In the genomic region with DNA sequence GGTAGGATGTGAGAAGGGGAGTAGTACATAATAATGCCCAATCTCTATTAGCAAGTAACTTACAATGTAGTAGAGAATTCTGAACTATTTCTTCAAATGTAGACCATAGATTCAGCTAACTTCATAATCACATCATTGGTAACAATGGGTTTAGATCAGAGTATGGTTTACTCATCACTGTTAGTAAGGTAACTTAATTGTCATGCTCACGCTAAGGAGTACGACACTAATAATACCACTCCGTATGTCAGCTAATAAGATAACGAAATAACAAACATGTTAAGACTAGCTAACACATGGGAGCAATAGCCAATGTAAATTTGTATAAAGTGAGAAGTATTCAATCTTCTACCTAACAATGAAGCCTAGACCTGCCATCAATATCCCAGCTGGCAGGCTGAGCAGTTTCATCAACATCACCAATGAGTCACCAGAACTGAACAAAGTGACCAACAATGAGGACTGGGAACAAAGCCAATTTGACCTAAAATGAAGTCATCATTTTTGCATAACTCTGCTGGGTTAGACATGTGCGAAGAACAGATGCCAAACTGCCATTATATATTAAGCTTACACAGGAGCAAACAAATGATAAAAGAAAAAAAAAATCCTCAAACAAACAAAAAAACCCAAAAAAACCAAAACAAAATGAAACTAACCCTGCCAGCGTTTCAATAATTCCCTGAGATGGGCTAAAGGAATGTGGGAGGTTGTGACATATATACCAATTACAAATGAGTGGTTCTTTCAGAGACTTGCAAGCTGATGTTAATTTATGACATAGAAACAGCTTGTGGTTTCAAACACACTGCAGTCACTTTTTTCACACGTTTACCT, we compare ENCODE assay signal across 9 cellular contexts. TPM values are rescaled to one million over a fixed set of nuclear protein-coding genes. Genes with fewer than 3 reads are reported as not detected.
DNase-seq lines count a peak whose midpoint lies in the region; ATAC-seq and TF ChIP-seq lines count a peak whose summit lies in the region.
"Had no signal": no experiment of that assay in that cellular context is flagged by ENCODE, and none has a peak within 500 bp of the region (broad histone marks: within the 10 kb centered on the region; RNA-seq: fewer than 3 reads in every experiment).

No MANE protein-coding gene starts in this region.

- H3K9me3 Mint-ChIP-seq in glutamatergic neuron (ENCODE audit: unreplicated experiment), result no peaks in the 10 kb centered on the region

- no peak for TF ChIP-seq POLR2A in right lobe of liver (IDR thresholded peaks at IDR 0.05)

- no peaks in the 10 kb centered on the region for H3K27me3 ChIP-seq in mammary epithelial cell (ENCODE audit: insufficient read depth, low read length)
- no peaks in the 10 kb centered on the region for H3K27me3 ChIP-seq in right lobe of liver
- H3K27me3 ChIP-seq: neutrophil had no signal

- TF ChIP-seq CTCF in mammary epithelial cell (conservative IDR thresholded peaks at IDR 0.05 in 1 of 2, IDR thresholded peaks at IDR 0.05 in 1 of 2; ENCODE audit: extremely low read depth in 1 of 2, insufficient read depth in 1 of 2, low read depth in 1 of 2, low read length in 2 of 2) (no peak), right lobe of liver (IDR thresholded peaks at IDR 0.05) (no peak), glutamatergic neuron (IDR thresholded peaks at IDR 0.05; ENCODE audit: partially characterized antibody, unreplicated experiment) (no peak)

- H3K4me2 ChIP-seq in mammary epithelial cell (ENCODE audit: insufficient read depth, low read depth, low read length), result peak overlapping the region; percentile 35

- peak; percentile 5 for DNase-seq in COLO829 (ENCODE audit: low spot score)
- peak; percentile 99 for DNase-seq in NCI-H748 treated with DMSO at 0.1 percent for 48 hours (lab: John Stamatoyannopoulos, UW)
- peak; percentile 95 for DNase-seq in mammary epithelial cell
- peak in 1 of 3 donors; percentile 23 for DNase-seq in right lobe of liver
- DNase-seq in glutamatergic neuron, result no peak
- no peak for DNase-seq in GDM1 (lab: John Stamatoyannopoulos, UW)

- no peaks in the 10 kb centered on the region for H3K9me3 ChIP-seq in mammary epithelial cell (replicated peaks; ENCODE audit: insufficient read depth, low read length)
- no peaks in the 10 kb centered on the region for H3K9me3 ChIP-seq in right lobe of liver
- H3K9me3 ChIP-seq: neutrophil had no signal

- no peak overlapping the region for H3K4me3 ChIP-seq in mammary epithelial cell (replicated peaks in 1 of 3; ENCODE audit: insufficient read depth in 1 of 3, low read depth in 2 of 3, low read length in 3 of 3)
- no peak overlapping the region for H3K4me3 ChIP-seq in right lobe of liver

- 2% methylated on average over 7 of the region's 7 CpGs for WGBS in mammary epithelial cell (ENCODE audit: low coverage, missing lambda C conversion rate)
- 42% methylated on average over 7 of the region's 7 CpGs for WGBS in right lobe of liver (ENCODE audit: insufficient coverage, low coverage, low lambda C conversion rate, missing lambda C conversion rate)

- dilution Hi-C loops in mammary epithelial cell (cut with HindIII; ENCODE audit: low sequenced_read_pairs), result no loop called here

- no peak overlapping the region for H3K27ac Mint-ChIP-seq in glutamatergic neuron (ENCODE audit: unreplicated experiment)

- H3K4me3 Mint-ChIP-seq in glutamatergic neuron (ENCODE audit: unreplicated experiment), result no peak overlapping the region

- intact Hi-C loops in mammary epithelial cell (cut with micrococcal nuclease), result no loop called here
- intact Hi-C loops in right lobe of liver (cut with DNase I), result no loop called here

- no peaks in the 10 kb centered on the region for H3K4me1 Mint-ChIP-seq in glutamatergic neuron (ENCODE audit: low read depth, unreplicated experiment)

- no TSS peak for BruUV-seq in mammary epithelial cell (replicated peaks; lab: Mats Ljungman, UMichigan)

- no peaks in the 10 kb centered on the region for H3K36me3 Mint-ChIP-seq in glutamatergic neuron (ENCODE audit: unreplicated experiment)

- in situ Hi-C loops in mammary epithelial cell (cut with MboI; ENCODE audit: low sequenced_read_pairs in 2 of 2), result no loop called here

- CTCF ChIA-PET in mammary epithelial cell (lab: Charles Lee; ENCODE audit: low non-redundant PET), result interaction anchor here (0.7 kb wide), 1 partner anchor 23 kb away, joined by 4 read pairs; no protein-coding TSS in a partner anchor

- H3K27ac ChIP-seq in mammary epithelial cell (ENCODE audit: insufficient read depth, low read depth, low read length) (peak overlapping the region; percentile 55), right lobe of liver (no peak overlapping the region)
- H3K27ac ChIP-seq: neutrophil had no signal

- no peak overlapping the region for H3K9ac ChIP-seq in mammary epithelial cell (ENCODE audit: insufficient read depth, low read length)

- peak overlapping the region; percentile 6 for H2AFZ ChIP-seq in mammary epithelial cell (ENCODE audit: low read depth, low read length)

- no peaks in the 10 kb centered on the region for H3K79me2 ChIP-seq in mammary epithelial cell (ENCODE audit: insufficient read depth, low read length)

- ATAC-seq in GM19328 (IDR thresholded peaks at IDR 0.05; ENCODE audit: unreplicated experiment) (peak; percentile 53), HG03378 (IDR thresholded peaks at IDR 0.05; ENCODE audit: unreplicated experiment) (peak; percentile 84), right lobe of liver (peak; percentile 39 to 89 (median 68))

- no peaks in the 10 kb centered on the region for H4K20me1 ChIP-seq in mammary epithelial cell (ENCODE audit: insufficient read depth, low read length)

- no peaks in the 10 kb centered on the region for H3K27me3 Mint-ChIP-seq in glutamatergic neuron (ENCODE audit: unreplicated experiment)

- peaks cover 6% of the 10 kb centered on the region for H3K36me3 ChIP-seq in mammary epithelial cell (ENCODE audit: insufficient read depth, low read length)
- peaks cover 0 to 4% (median 0%) of the 10 kb centered on the region in 4 donors for H3K36me3 ChIP-seq in right lobe of liver

- H3K4me1 ChIP-seq in mammary epithelial cell (ENCODE audit: insufficient read depth, low read length), result peaks cover 25% of the 10 kb centered on the region
- H3K4me1 ChIP-seq in right lobe of liver, result peaks cover 0 to 15% (median 0%) of the 10 kb centered on the region in 4 donors

RNA-seq across cellular contexts. Expression of a gene that starts 56.6 kb away (rescaled TPM):
- total RNA-seq in mammary epithelial cell (not detected), right lobe of liver (under 1 TPM; 0.20 to 0.98 (median 0.58) TPM), glutamatergic neuron (ENCODE audit: unreplicated experiment) (0.51 TPM)
- polyA plus RNA-seq in mammary epithelial cell, result 0.01 TPM
- not detected for polyA minus RNA-seq in mammary epithelial cell

Comparison
In these comparisons a context has a peak if more than half of its experiments do, and no peak if none do; other contexts are left out.
1. DNase-seq: peak in COLO829 (single experiment), NCI-H748 treated with DMSO at 0.1 percent for 48 hours (single experiment) and mammary epithelial cell (single experiment); none in glutamatergic neuron (single experiment) and GDM1 (single experiment).
2. Peak in every context shown above with its lines, with median percentiles within 50 percentile points of each other: ATAC-seq.